Comparison of ENCODE assay signal across 23 cellular contexts in the genomic region with DNA sequence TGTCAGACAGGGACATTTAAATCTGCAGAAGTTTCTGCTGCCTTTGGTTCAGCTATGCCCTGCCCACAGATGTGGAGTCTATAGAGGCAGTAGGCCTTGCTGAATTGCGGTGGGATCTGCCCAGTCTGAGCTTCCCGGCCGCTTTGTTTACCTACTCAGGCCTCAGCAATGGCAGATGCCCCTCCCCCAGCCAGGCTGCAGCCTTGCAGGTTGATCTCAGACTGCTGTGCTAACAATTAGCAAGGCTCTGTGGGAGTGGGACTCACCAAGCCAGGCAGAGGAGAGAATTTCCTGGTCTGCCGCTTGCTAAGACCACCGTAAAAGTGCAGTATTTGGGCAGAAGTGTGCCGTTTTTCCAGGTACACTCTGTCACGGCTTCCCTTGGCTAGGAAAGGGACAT. TPM values are rescaled to one million over a fixed set of nuclear protein-coding genes. Genes with fewer than 3 reads are reported as not detected.
A peak's percentile ranks its signal among the peaks of the same experiment; 100 is the strongest.
DNase-seq lines count a peak whose midpoint lies in the region; ATAC-seq, FAIRE-seq and TF ChIP-seq lines count a peak whose summit lies in the region.
"Had no signal": no experiment of that assay in that cellular context is flagged by ENCODE, and none has a peak within 500 bp of the region (broad histone marks: within the 10 kb centered on the region; RNA-seq: fewer than 3 reads in every experiment).

No MANE protein-coding gene starts in this region.

- no peaks in the 10 kb centered on the region for H3K79me2 ChIP-seq in astrocyte (ENCODE audit: insufficient read depth, low read length)

- H3K4me2 ChIP-seq in astrocyte (ENCODE audit: low read length) = no peak overlapping the region

- H3K4me1 Mint-ChIP-seq in astrocyte (ENCODE audit: low read depth, unreplicated experiment) = peaks cover 2% of the 10 kb centered on the region
- H3K4me1 Mint-ChIP-seq: activated CD4-positive, alpha-beta T cell treated with anti-CD3 and anti-CD28 coated beads for 36 hours; natural killer cell; stimulated activated naive B cell treated with anti-CD40 and anti-IgM and Interleukin-4, amounts not matched to agents 10 μg/mL and 1 μg/mL and 100 μg/mL, for 72 hours had no signal

- H3K9ac ChIP-seq in astrocyte (ENCODE audit: low read length) = no peak overlapping the region

- H3K36me3 ChIP-seq in HEK293 (ENCODE audit: control insufficient read depth in 2 of 2, insufficient read depth in 1 of 2, low read length in 2 of 2) (no peaks in the 10 kb centered on the region), astrocyte (ENCODE audit: insufficient read depth, low read length) (no peaks in the 10 kb centered on the region)
- H3K36me3 ChIP-seq: SJCRH30, tibial artery had no signal

- DNase-seq in DMS53 treated with DMSO at 0.1 percent for 48 hours (lab: John Stamatoyannopoulos, UW; ENCODE audit: unreplicated experiment) (peak; percentile 84), astrocyte (ENCODE audit: low read depth) (no peak), kidney tubule cell (ENCODE audit: low spot score) (peak; percentile 59), RKO (ENCODE audit: low spot score) (no peak)
- no peak for DNase-seq in activated CD8-positive, alpha-beta memory T cell treated with anti-CD3 and anti-CD28 coated beads for 24 hours
- DNase-seq: activated CD4-positive, alpha-beta T cell treated with anti-CD3 and anti-CD28 coated beads for 36 hours; activated CD8-positive, alpha-beta memory T cell treated with anti-CD3 and anti-CD28 coated beads, Interleukin-2, amount 50 U/mL, for 4 hours; activated gamma-delta T cell treated with Interleukin-2 at 50 U/mL for 16 hours; AML-193; amniotic stem cell; HFFc6; mesenchymal stem cell; natural killer cell; NCI-H187; stimulated activated naive B cell treated with anti-CD40 and anti-IgM and Interleukin-4, amounts not matched to agents 10 μg/mL and 1 μg/mL and 100 μg/mL, for 72 hours; T-helper 9 cell; tibial artery had no signal

- H3K9me3 Mint-ChIP-seq in astrocyte (ENCODE audit: unreplicated experiment) = peaks cover 13% of the 10 kb centered on the region

- H3K9me3 ChIP-seq in HEK293 (ENCODE audit: control insufficient read depth, insufficient read depth, low read depth, low read length) (no peaks in the 10 kb centered on the region), astrocyte (ENCODE audit: insufficient read depth, low read depth, low read length) (no peaks in the 10 kb centered on the region)
- H3K9me3 ChIP-seq: SJCRH30 had no signal

- H3K4me3 ChIP-seq in HEK293 (ENCODE audit: low read depth, low read length) (no peak overlapping the region), astrocyte (ENCODE audit: insufficient read depth, low read depth, low read length) (no peak overlapping the region)
- H3K4me3 ChIP-seq: SJCRH30, tibial artery had no signal

- CTCF ChIA-PET in HEK293 (lab: Yijun Ruan, JAX) = interaction anchor here (0.5 kb wide), 1 partner anchor 630 kb away, joined by 3 read pairs; no protein-coding TSS in a partner anchor

- H3K4me1 ChIP-seq in HEK293 (ENCODE audit: control insufficient read depth, insufficient read depth, low read length) (no peaks in the 10 kb centered on the region), astrocyte (ENCODE audit: insufficient read depth, low read length) (no peaks in the 10 kb centered on the region)
- H3K4me1 ChIP-seq: SJCRH30, tibial artery had no signal

- no peaks in the 10 kb centered on the region for H4K20me1 ChIP-seq in astrocyte (ENCODE audit: insufficient read depth, low read length)

- no peaks in the 10 kb centered on the region for H3K36me3 Mint-ChIP-seq in astrocyte (ENCODE audit: low read depth, unreplicated experiment)
- H3K36me3 Mint-ChIP-seq: natural killer cell; stimulated activated naive B cell treated with anti-CD40 and anti-IgM and Interleukin-4, amounts not matched to agents 10 μg/mL and 1 μg/mL and 100 μg/mL, for 72 hours had no signal

- POLR2A ChIA-PET in HEK293 (lab: Yijun Ruan, JAX) = no interaction called here

- H3K27ac ChIP-seq in HEK293 (ENCODE audit: extremely low read depth, low read depth, low read length) = 0 out of 2 replicates have a peak overlapping the region, but pooled peaks have one; percentile 22
- no peak overlapping the region for H3K27ac ChIP-seq in astrocyte (ENCODE audit: low read depth, low read length)
- H3K27ac ChIP-seq: SJCRH30, tibial artery had no signal

- H3K27me3 ChIP-seq in astrocyte (ENCODE audit: insufficient read depth, low read length) = no peaks in the 10 kb centered on the region
- H3K27me3 ChIP-seq: SJCRH30, tibial artery had no signal

- TF ChIP-seq CTCF in HEK293 (tag by site-specific recombination; IDR thresholded peaks at IDR 0.05) (no peak), astrocyte (IDR thresholded peaks at IDR 0.05; ENCODE audit: insufficient read depth, low read depth, low read length) (no peak)

- H2AFZ ChIP-seq in astrocyte (ENCODE audit: low read depth, low read length) = no peak overlapping the region

- no peak for ATAC-seq in HG02588 (IDR thresholded peaks at IDR 0.05; ENCODE audit: unreplicated experiment)
- no peak for ATAC-seq in GM19395 (IDR thresholded peaks at IDR 0.05; ENCODE audit: unreplicated experiment)
- ATAC-seq: activated CD4-positive, alpha-beta T cell treated with anti-CD3 and anti-CD28 coated beads for 36 hours; natural killer cell; stimulated activated naive B cell treated with anti-CD40 and anti-IgM and Interleukin-4, amounts not matched to agents 10 μg/mL and 1 μg/mL and 100 μg/mL, for 72 hours had no signal

- no peaks in the 10 kb centered on the region for H3K27me3 Mint-ChIP-seq in astrocyte (ENCODE audit: low read depth, unreplicated experiment)
- H3K27me3 Mint-ChIP-seq: stimulated activated naive B cell treated with anti-CD40 and anti-IgM and Interleukin-4, amounts not matched to agents 10 μg/mL and 1 μg/mL and 100 μg/mL, for 72 hours had no signal

- FAIRE-seq in astrocyte (lab: Jason Lieb, UNC) = no peak
- FAIRE-seq: D721Med had no signal

- peak overlapping the region; percentile 77 for H3K27ac Mint-ChIP-seq in astrocyte (ENCODE audit: unreplicated experiment)
- H3K27ac Mint-ChIP-seq: activated CD4-positive, alpha-beta T cell treated with anti-CD3 and anti-CD28 coated beads for 36 hours; HFFc6; natural killer cell; stimulated activated naive B cell treated with anti-CD40 and anti-IgM and Interleukin-4, amounts not matched to agents 10 μg/mL and 1 μg/mL and 100 μg/mL, for 72 hours had no signal

- H3K4me3 Mint-ChIP-seq in astrocyte (ENCODE audit: unreplicated experiment) = no peak overlapping the region
- H3K4me3 Mint-ChIP-seq: activated CD4-positive, alpha-beta T cell treated with anti-CD3 and anti-CD28 coated beads for 36 hours; HFFc6; natural killer cell; stimulated activated naive B cell treated with anti-CD40 and anti-IgM and Interleukin-4, amounts not matched to agents 10 μg/mL and 1 μg/mL and 100 μg/mL, for 72 hours had no signal

TF ChIP-seq in HEK293, 187 proteins besides CTCF, POLR2A, EP300 and RAD21:
- TF ChIP-seq, protein P1, sequence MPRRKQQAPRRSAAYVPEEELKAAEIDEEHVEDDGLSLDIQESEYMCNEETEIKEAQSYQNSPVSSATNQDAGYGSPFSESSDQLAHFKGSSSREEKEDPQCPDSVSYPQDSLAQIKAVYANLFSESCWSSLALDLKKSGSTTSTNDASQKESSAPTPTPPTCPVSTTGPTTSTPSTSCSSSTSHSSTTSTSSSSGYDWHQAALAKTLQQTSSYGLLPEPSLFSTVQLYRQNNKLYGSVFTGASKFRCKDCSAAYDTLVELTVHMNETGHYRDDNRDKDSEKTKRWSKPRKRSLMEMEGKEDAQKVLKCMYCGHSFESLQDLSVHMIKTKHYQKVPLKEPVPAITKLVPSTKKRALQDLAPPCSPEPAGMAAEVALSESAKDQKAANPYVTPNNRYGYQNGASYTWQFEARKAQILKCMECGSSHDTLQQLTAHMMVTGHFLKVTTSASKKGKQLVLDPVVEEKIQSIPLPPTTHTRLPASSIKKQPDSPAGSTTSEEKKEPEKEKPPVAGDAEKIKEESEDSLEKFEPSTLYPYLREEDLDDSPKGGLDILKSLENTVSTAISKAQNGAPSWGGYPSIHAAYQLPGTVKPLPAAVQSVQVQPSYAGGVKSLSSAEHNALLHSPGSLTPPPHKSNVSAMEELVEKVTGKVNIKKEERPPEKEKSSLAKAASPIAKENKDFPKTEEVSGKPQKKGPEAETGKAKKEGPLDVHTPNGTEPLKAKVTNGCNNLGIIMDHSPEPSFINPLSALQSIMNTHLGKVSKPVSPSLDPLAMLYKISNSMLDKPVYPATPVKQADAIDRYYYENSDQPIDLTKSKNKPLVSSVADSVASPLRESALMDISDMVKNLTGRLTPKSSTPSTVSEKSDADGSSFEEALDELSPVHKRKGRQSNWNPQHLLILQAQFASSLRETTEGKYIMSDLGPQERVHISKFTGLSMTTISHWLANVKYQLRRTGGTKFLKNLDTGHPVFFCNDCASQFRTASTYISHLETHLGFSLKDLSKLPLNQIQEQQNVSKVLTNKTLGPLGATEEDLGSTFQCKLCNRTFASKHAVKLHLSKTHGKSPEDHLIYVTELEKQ (tag by site-specific recombination; IDR thresholded peaks at IDR 0.05; ENCODE audit: borderline replicate concordance) = no peak

RNA-seq across cellular contexts. Expression of a gene that starts 28.2 kb away (rescaled TPM):
- total RNA-seq in astrocyte = 0.77 and 1.8 TPM in 2 replicates
- total RNA-seq: chondrocyte, HFFc6, SJCRH30 had no signal

Comparison
In these comparisons a context has a peak if more than half of its experiments do, and no peak if none do; other contexts are left out.
1. DNase-seq: peak in DMS53 treated with DMSO at 0.1 percent for 48 hours (single experiment) and kidney tubule cell (single experiment); none in astrocyte (single experiment), RKO (single experiment) and activated CD8-positive, alpha-beta memory T cell treated with anti-CD3 and anti-CD28 coated beads for 24 hours (single experiment).